Comparison of ENCODE assay signal across 14 cellular contexts in the genomic region with DNA sequence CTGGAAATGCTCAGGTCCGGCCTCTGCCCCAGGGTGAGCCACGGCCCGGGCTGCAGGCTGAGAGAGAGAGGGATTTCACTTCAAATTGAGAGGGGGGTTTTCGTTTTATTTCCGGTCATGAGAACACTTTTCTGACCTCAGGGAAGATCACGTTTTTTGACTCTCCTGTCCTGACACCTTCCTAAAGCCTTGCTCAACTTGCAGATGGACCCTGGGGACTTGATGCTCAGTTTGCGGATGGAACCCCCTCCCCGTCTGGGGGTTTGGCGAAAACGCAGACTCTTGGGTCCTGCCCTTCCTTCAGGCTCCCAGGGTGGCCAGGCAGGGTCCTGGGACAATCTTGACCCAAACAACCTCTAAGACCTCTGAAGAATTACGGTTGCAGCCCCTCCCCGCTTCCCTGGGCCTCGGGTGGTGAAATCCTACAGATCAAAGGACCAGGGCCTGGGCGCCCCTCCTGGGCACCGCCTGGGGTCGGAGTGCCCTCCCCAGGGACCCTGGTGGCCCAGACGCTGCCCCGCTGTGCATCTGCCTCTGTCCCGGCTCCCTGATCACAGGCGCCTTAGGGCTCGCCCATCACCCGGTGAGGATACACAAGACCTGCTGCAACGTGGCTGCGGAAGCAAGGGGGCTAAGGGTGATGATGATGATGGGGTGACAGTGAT.
"Had no signal": no experiment of that assay in that cellular context is flagged by ENCODE, and none has a peak within 500 bp of the region (broad histone marks: within the 10 kb centered on the region; RNA-seq: fewer than 3 reads in every experiment).

No MANE protein-coding gene starts in this region.

- H3K27me3 ChIP-seq: transverse colon had no signal

- H3K4me3 ChIP-seq: esophagus muscularis mucosa, gastroesophageal sphincter, transverse colon had no signal

- H3K27ac ChIP-seq: esophagus muscularis mucosa, gastroesophageal sphincter, transverse colon had no signal

- ATAC-seq: activated CD8-positive, alpha-beta T cell treated with anti-CD3 and anti-CD28 coated beads for 36 hours; natural killer cell; stimulated activated naive CD8-positive, alpha-beta T cell treated with anti-CD3 and anti-CD28 coated beads, Interleukin-15, Interleukin-2, amounts not matched to agents 100 U/mL and 50 U/mL, for 24 hours; T-cell had no signal

- DNase-seq: activated CD4-positive, alpha-beta T cell treated with anti-CD3 and anti-CD28 coated beads, Interleukin-2, amount 10 ng/mL, durations not matched to agents 24 days and 14 days; activated CD4-positive, CD25-positive, alpha-beta regulatory T cell; activated CD8-positive, alpha-beta T cell treated with anti-CD3 and anti-CD28 coated beads for 36 hours; activated naive CD4-positive, alpha-beta T cell treated with Interleukin-2 at 50 U/mL for 16 hours; activated T-cell treated with anti-CD3 and anti-CD28 coated beads, Interleukin-2, amount 50 U/mL, for 24 hours; immature natural killer cell; natural killer cell; retina; stimulated activated naive CD8-positive, alpha-beta T cell treated with anti-CD3 and anti-CD28 coated beads, Interleukin-15, Interleukin-2, amounts not matched to agents 100 U/mL and 50 U/mL, for 24 hours; T-cell; transverse colon had no signal

- H3K4me1 ChIP-seq: transverse colon had no signal

- H3K9me3 ChIP-seq: esophagus muscularis mucosa, gastroesophageal sphincter, transverse colon had no signal

- FAIRE-seq: colon had no signal

- H3K36me3 ChIP-seq: esophagus muscularis mucosa, gastroesophageal sphincter, transverse colon had no signal
